In genomic region chr10:51552879-51553278, GRCh38 we compare ENCODE assay signal across 5 cellular contexts.
"Had no signal": no experiment of that assay in that cellular context is flagged by ENCODE, and none has a peak within 500 bp of the region (broad histone marks: within the 10 kb centered on the region; RNA-seq: fewer than 3 reads in every experiment).

No MANE protein-coding gene starts in this region.

- H3K4me3 ChIP-seq: K562 had no signal

- H3K27ac ChIP-seq: HL-60 had no signal

- DNase-seq: IMR-90 had no signal

- H3K4me3 Mint-ChIP-seq: IgD-negative memory B cell had no signal

- ATAC-seq: HepG2, K562 had no signal

- H3K36me3 Mint-ChIP-seq: IgD-negative memory B cell had no signal

- H3K9me3 Mint-ChIP-seq: IgD-negative memory B cell had no signal

- H3K4me1 Mint-ChIP-seq: IgD-negative memory B cell had no signal

- H3K27ac Mint-ChIP-seq: IgD-negative memory B cell had no signal
